1 cellular context compared by ENCODE assay signal in the genomic region with DNA sequence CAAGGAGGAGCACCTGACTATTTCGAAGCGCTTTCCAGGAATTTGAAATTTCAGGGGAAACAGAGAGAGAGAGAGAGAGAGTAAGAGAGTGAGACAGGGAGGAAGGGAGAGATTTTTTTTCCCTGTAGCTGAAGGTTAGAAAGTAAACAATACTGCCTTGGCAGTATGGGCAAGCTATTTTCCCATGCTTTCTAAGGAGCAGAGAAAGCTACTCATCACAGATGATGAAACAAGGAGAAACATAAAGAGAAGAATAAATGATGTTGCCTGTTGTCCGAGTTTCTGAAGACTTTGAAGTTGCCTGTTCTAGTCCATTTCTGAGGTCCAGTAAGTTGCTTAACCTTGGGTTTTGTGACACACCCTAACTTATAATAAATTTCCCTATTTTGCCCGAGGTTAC.
TF ChIP-seq lines count a peak whose summit lies in the region.

No MANE protein-coding gene starts in this region.

TF ChIP-seq in K562, 482 proteins besides CTCF, POLR2A, EP300 and RAD21 (continued from another document):
- TF ChIP-seq, protein P1, sequence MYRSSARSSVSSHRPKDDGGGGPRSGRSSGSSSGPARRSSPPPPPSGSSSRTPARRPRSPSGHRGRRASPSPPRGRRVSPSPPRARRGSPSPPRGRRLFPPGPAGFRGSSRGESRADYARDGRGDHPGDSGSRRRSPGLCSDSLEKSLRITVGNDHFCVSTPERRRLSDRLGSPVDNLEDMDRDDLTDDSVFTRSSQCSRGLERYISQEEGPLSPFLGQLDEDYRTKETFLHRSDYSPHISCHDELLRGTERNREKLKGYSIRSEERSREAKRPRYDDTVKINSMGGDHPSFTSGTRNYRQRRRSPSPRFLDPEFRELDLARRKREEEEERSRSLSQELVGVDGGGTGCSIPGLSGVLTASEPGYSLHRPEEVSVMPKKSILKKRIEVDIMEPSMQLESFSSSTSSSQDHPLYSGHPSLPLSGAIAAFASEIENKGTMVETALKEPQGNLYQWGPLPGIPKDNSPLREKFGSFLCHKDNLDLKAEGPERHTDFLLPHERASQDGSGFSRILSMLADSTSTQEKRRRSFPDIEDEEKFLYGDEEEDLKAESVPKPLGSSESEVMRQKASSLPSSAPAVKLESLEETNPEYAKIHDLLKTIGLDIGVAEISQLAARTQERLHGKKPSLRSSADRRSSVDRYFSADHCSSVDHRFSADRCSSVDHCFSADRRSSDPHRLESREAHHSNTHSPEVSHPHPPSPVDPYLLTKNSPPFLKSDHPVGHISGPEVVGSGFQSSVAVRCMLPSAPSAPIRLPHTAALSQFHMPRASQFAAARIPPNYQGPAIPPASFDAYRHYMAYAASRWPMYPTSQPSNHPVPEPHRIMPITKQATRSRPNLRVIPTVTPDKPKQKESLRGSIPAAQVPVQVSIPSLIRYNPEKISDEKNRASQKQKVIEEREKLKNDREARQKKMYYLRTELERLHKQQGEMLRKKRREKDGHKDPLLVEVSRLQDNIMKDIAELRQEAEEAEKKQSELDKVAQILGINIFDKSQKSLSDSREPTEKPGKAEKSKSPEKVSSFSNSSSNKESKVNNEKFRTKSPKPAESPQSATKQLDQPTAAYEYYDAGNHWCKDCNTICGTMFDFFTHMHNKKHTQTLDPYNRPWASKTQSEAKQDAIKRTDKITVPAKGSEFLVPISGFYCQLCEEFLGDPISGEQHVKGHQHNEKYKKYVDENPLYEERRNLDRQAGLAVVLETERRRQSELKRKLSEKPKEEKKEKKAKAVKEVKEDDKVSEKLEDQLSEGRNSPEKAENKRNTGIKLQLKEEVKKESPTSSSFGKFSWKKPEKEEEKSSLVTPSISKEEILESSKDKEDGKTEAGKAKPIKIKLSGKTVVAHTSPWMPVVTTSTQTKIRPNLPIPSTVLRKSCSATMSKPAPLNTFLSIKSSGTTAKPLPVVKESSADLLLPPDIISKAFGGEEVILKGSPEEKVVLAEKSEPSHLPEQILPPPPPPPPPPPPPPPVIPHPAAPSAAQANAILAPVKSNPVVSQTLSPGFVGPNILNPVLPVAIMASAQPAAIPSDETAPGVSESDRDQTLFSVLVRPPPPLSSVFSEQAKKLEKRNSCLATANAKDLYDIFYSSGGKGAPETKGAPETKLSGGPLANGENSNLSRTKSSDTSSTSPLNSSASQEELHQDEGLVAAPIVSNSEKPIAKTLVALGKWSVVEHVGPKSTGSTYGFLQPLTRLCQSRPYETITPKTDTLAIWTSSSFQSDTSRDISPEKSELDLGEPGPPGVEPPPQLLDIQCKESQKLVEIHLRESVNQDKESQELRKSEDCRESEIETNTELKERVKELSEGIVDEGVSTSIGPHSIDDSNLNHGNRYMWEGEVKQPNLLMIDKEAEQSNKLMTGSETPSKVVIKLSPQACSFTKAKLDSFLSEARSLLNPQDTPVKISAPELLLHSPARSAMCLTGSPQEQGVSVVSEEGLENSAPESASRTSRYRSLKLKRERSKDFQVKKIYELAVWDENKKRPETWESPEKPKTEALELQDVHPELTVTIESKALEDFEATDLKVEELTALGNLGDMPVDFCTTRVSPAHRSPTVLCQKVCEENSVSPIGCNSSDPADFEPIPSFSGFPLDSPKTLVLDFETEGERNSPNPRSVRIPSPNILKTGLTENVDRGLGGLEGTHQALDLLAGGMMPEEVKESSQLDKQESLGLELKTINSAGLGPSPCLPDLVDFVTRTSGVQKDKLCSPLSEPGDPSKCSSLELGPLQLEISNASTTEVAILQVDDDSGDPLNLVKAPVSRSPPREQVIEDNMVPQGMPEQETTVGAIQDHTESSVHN (IDR thresholded peaks at IDR 0.05; ENCODE audit: borderline replicate concordance in 1 of 2, low read depth in 1 of 2): no peak
- no peak for TF ChIP-seq PPARD (CRISPR knock-in tag; IDR thresholded peaks at IDR 0.05)
- no peak for TF ChIP-seq MEF2D (tag; conservative IDR thresholded peaks at IDR 0.05; ENCODE audit: low read depth)
- TF ChIP-seq SMAD2 (IDR thresholded peaks at IDR 0.05; ENCODE audit: low read depth, low read length): no peak
- TF ChIP-seq DDX20 (tag; IDR thresholded peaks at IDR 0.05; ENCODE audit: low read depth): no peak
- TF ChIP-seq ZNF12 (CRISPR knock-in tag; IDR thresholded peaks at IDR 0.05): no peak
- TF ChIP-seq EWSR1 (IDR thresholded peaks at IDR 0.05; ENCODE audit: borderline replicate concordance, low read depth, partially characterized antibody): no peak
